In the genomic region with DNA sequence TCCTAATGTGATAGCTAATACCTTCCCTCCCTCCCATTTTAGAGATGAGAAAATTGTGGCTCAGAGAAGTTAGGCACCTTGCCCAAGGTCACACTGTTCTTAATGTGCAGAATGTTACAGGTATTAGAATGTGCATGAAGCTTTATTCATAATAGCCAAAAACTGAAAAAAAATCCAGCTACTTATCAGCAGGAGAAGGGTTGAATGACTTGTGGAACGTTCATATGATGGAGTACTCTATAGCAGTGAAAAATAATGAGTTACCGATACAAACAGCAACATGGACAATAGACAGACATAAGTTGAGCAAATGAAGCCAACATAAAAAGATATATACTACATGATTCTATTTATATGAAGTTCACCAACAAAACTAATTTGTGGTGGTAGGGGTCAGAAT, we compare ENCODE assay signal across 31 cellular contexts.
"Had no signal": no experiment of that assay in that cellular context is flagged by ENCODE, and none has a peak within 500 bp of the region (broad histone marks: within the 10 kb centered on the region; RNA-seq: fewer than 3 reads in every experiment).

No MANE protein-coding gene starts in this region.

- H3K4me3 Mint-ChIP-seq: natural killer cell treated with Interleukin-12 subunit alpha and Interleukin-12 subunit beta and Interleukin-15 and Interleukin-18, amount 100 ng/mL, for 72 hours; neural progenitor cell; stimulated activated memory B cell treated with anti-CD40 and anti-IgM and Interleukin-4, amounts not matched to agents 10 μg/mL and 1 μg/mL and 100 μg/mL, for 72 hours; stimulated activated naive CD8-positive, alpha-beta T cell treated with anti-CD3 and anti-CD28 coated beads, Interleukin-15, amount 100 ng/mL, for 72 hours; type B pancreatic cell had no signal

- H3K27ac ChIP-seq: neural progenitor cell, ovary, parathyroid adenoma, psoas muscle, skin epidermis, spleen, suprapubic skin, testis, tibial artery, transverse colon, upper lobe of right lung, uterus had no signal

- ATAC-seq: naive thymus-derived CD8-positive, alpha-beta T cell; natural killer cell treated with Interleukin-12 subunit alpha and Interleukin-12 subunit beta and Interleukin-15 and Interleukin-18, amount 100 ng/mL, for 72 hours; psoas muscle; right cardiac atrium; sciatic nerve; stimulated activated memory B cell treated with anti-CD40 and anti-IgM and Interleukin-4, amounts not matched to agents 10 μg/mL and 1 μg/mL and 100 μg/mL, for 72 hours; stimulated activated naive CD8-positive, alpha-beta T cell treated with anti-CD3 and anti-CD28 coated beads, Interleukin-15, amount 100 ng/mL, for 72 hours; stimulated activated naive CD8-positive, alpha-beta T cell treated with anti-CD3 and anti-CD28 coated beads, Interleukin-15, Interleukin-2, amounts not matched to agents 100 U/mL and 50 U/mL, for 24 hours; upper lobe of right lung had no signal

- H3K4me3 ChIP-seq: neural progenitor cell, ovary, psoas muscle, skin epidermis, smooth muscle cell, spleen, suprapubic skin, testis, tibial artery, transverse colon, upper lobe of right lung, uterus had no signal

- H3K36me3 ChIP-seq: neural progenitor cell, ovary, spleen, suprapubic skin, tibial artery, transverse colon, upper lobe of right lung, uterus had no signal

- H3K9me3 ChIP-seq: ovary, psoas muscle, spleen, suprapubic skin, testis, tibial artery, transverse colon, upper lobe of right lung, uterus had no signal

- H3K36me3 Mint-ChIP-seq: naive B cell; naive thymus-derived CD8-positive, alpha-beta T cell; natural killer cell treated with Interleukin-12 subunit alpha and Interleukin-12 subunit beta and Interleukin-15 and Interleukin-18, amount 100 ng/mL, for 72 hours; neural progenitor cell; stimulated activated memory B cell treated with anti-CD40 and anti-IgM and Interleukin-4, amounts not matched to agents 10 μg/mL and 1 μg/mL and 100 μg/mL, for 72 hours; type B pancreatic cell had no signal

- DNase-seq: naive B cell; naive thymus-derived CD8-positive, alpha-beta T cell; occipital lobe; ovary; psoas muscle; right cardiac atrium; spleen; stimulated activated CD4-positive, alpha-beta T cell treated with anti-CD3 and anti-CD28 coated beads, Interleukin-12 subunit alpha, Interleukin-12 subunit beta, amount 100 ng/mL, for 4 hours; stimulated activated CD4-positive, alpha-beta T cell treated with anti-CD3 and anti-CD28 coated beads, Interleukin-1b, Interleukin-23, amount 100 ng/mL, for 48 hours; stimulated activated CD4-positive, alpha-beta T cell treated with anti-CD3 and anti-CD28 coated beads, Interleukin-4, amount 100 ng/mL, for 1 hour; stimulated activated CD4-positive, alpha-beta T cell treated with anti-CD3 and anti-CD28 coated beads, Interleukin-4, amount 100 ng/mL, for 4 hours; stimulated activated CD8-positive, alpha-beta memory T cell treated with anti-CD3 and anti-CD28 coated beads, Interleukin-4, amount 100 ng/mL, for 48 hours; stimulated activated naive CD4-positive, alpha-beta T cell; stimulated activated naive CD8-positive, alpha-beta T cell treated with anti-CD3 and anti-CD28 coated beads, Interleukin-15, amount 100 ng/mL, for 72 hours; stimulated activated naive CD8-positive, alpha-beta T cell treated with anti-CD3 and anti-CD28 coated beads, Interleukin-15, Interleukin-2, amounts not matched to agents 100 U/mL and 50 U/mL, for 24 hours; substantia nigra; testis; tibial artery; transverse colon; upper lobe of right lung; uterus had no signal

- H3K27ac Mint-ChIP-seq: naive B cell; naive thymus-derived CD8-positive, alpha-beta T cell; neural progenitor cell; progenitor cell of endocrine pancreas; stimulated activated memory B cell treated with anti-CD40 and anti-IgM and Interleukin-4, amounts not matched to agents 10 μg/mL and 1 μg/mL and 100 μg/mL, for 72 hours; type B pancreatic cell had no signal

- H3K9me3 Mint-ChIP-seq: naive B cell; natural killer cell treated with Interleukin-12 subunit alpha and Interleukin-12 subunit beta and Interleukin-15 and Interleukin-18, amount 100 ng/mL, for 72 hours; neural progenitor cell; stimulated activated memory B cell treated with anti-CD40 and anti-IgM and Interleukin-4, amounts not matched to agents 10 μg/mL and 1 μg/mL and 100 μg/mL, for 72 hours; stimulated activated naive CD8-positive, alpha-beta T cell treated with anti-CD3 and anti-CD28 coated beads, Interleukin-15, amount 100 ng/mL, for 72 hours; type B pancreatic cell had no signal
